In the genomic region with DNA sequence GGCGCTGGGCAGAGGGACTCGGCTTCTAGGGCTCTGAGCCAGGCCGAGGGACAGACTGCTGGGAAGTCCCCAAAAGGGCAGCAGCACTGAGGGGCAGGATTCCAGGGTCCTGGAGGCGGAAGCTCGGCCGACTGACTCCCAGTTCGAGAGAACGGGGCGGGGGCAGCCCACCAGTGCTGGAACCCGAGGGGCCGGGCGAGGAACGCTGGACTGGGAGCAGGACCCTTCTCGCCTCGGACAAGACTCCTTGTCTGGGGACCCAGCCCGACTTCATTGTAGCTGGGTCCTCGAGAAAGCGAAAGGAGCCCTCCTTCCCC, we compare ENCODE assay signal across 8 cellular contexts. TPM values are rescaled to one million over a fixed set of nuclear protein-coding genes. Genes with fewer than 3 reads are reported as not detected.
DNase-seq lines count a peak whose midpoint lies in the region; ATAC-seq and TF ChIP-seq lines count a peak whose summit lies in the region.

No MANE protein-coding gene starts in this region.

- TF ChIP-seq CTCF in BJ (IDR thresholded peaks at IDR 0.05; ENCODE audit: insufficient read depth, low read depth, low read length): no peak

- DNase-seq in BJ (ENCODE audit: low read depth): no peak
- peak in 2 of 61 donors; percentile 58 to 81 for DNase-seq in caudate nucleus (lab: John Stamatoyannopoulos, UW)
- DNase-seq in NCI-H1930 (lab: John Stamatoyannopoulos, UW): no peak
- no peak for DNase-seq in stimulated activated CD4-positive, alpha-beta T cell treated with anti-CD3 and anti-CD28 coated beads, Interleukin-4, amount 100 ng/mL, for 24 hours
- no peak for DNase-seq in DMS53 (lab: John Stamatoyannopoulos, UW)
- DNase-seq in medulla oblongata (ENCODE audit: extremely low spot score): no peak

- POLR2A ChIA-PET in BJ (lab: Charles Lee): interaction anchor here (0.6 kb wide), 1 partner anchor 47 kb away, joined by 3 read pairs; the partner anchor contains the start of gene SLC52A1

- no peaks in the 10 kb centered on the region for H3K9me3 ChIP-seq in muscle layer of colon (ENCODE audit: low read length)

- H3K9ac ChIP-seq in muscle layer of colon (ENCODE audit: low read length): peak overlapping the region; percentile 98

- ATAC-seq in HG03460 (IDR thresholded peaks at IDR 0.05; ENCODE audit: unreplicated experiment): peak; percentile 4

- CTCF ChIA-PET in BJ (lab: Yijun Ruan, JAX): interaction anchor here (0.7 to 4.6 kb wide), 14 partner anchors 10 to 98 kb away, joined by 3 to 24 read pairs (median 5); partner anchors contain the start of genes INCA1, KIF1C, RNF167 and SPAG7

- peak overlapping the region; percentile 90 for H3K27ac ChIP-seq in caudate nucleus (ENCODE audit: low read depth, low read length)
- H3K27ac ChIP-seq in muscle layer of colon (ENCODE audit: low read depth, low read length): peak overlapping the region; percentile 73

- H3K4me1 ChIP-seq in muscle layer of colon (ENCODE audit: insufficient read depth, low read length): peaks cover 21% of the 10 kb centered on the region

- H3K36me3 ChIP-seq in BJ (ENCODE audit: control insufficient read depth, insufficient read depth, low read length) (peaks cover 2% of the 10 kb centered on the region), muscle layer of colon (ENCODE audit: insufficient read depth, low read length) (peaks cover 2% of the 10 kb centered on the region)

- H3K27me3 ChIP-seq in BJ (ENCODE audit: control insufficient read depth, insufficient read depth, low read length) (no peaks in the 10 kb centered on the region), muscle layer of colon (ENCODE audit: control insufficient read depth in 1 of 2, insufficient read depth in 2 of 2, low read length in 2 of 2) (no peaks in the 10 kb centered on the region)

- H3K4me3 ChIP-seq in BJ (ENCODE audit: low read depth, low read length): peak overlapping the region; percentile 60
- H3K4me3 ChIP-seq in muscle layer of colon (ENCODE audit: low read depth in 1 of 2, low read length in 2 of 2): peak overlapping the region; percentile 89 to 93

RNA-seq across cellular contexts. Expression of gene CAMTA2, which starts 0.2 kb away (rescaled TPM):
- 40.6 and 65.6 TPM in 2 replicates for polyA plus RNA-seq in BJ (2011; rRNA removed)
- polyA minus RNA-seq in BJ (2011; rRNA and poly(A)+ RNA removed): 23.2 and 23.6 TPM in 2 replicates

RNA-seq across cellular contexts. Expression of gene INCA1, which starts 9.6 kb away (rescaled TPM):
- polyA plus RNA-seq in BJ (2011; rRNA removed): 0.55 and 1.3 TPM in 2 replicates
- 0.24 and 1.6 TPM in 2 replicates for polyA minus RNA-seq in BJ (2011; rRNA and poly(A)+ RNA removed)

RNA-seq across cellular contexts. Expression of gene KIF1C, which starts 10.0 kb away (rescaled TPM):
- 72.8 and 81.6 TPM in 2 replicates for polyA plus RNA-seq in BJ (2011; rRNA removed)
- polyA minus RNA-seq in BJ (2011; rRNA and poly(A)+ RNA removed): 73.0 and 76.4 TPM in 2 replicates

RNA-seq across cellular contexts. Expression of gene SPAG7, which starts 20.1 kb away (rescaled TPM):
- 85.3 and 85.8 TPM in 2 replicates for polyA plus RNA-seq in BJ (2011; rRNA removed)
- 19.1 and 19.6 TPM in 2 replicates for polyA minus RNA-seq in BJ (2011; rRNA and poly(A)+ RNA removed)

RNA-seq across cellular contexts. Expression of gene ENO3, which starts 36.8 kb away (rescaled TPM):
- 3.8 and 5.9 TPM in 2 replicates for polyA plus RNA-seq in BJ (2011; rRNA removed)
- 1.0 and 1.5 TPM in 2 replicates for polyA minus RNA-seq in BJ (2011; rRNA and poly(A)+ RNA removed)
